In the genomic region with DNA sequence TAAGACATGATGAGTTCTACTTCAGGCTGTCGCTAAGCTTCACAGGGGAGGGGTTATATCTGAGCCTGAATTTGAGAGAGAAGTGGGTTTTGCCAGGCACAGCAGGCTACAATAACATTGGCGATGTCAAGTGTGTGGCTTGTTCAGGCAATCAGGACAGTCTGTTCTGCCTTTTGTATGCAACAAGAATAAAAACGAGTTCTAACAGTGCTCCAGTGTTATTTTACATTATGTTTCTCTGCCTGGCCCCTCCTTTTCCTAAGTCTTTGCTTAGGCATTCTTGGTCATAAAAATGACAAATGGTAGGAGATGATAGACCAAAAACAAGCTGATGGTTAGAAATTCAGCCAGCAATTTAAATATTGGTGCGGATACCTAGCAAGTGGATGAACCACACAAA, we compare ENCODE assay signal across 14 cellular contexts. TPM values are rescaled to one million over a fixed set of nuclear protein-coding genes. Genes with fewer than 3 reads are reported as not detected.
DNase-seq lines count a peak whose midpoint lies in the region; ATAC-seq, FAIRE-seq and TF ChIP-seq lines count a peak whose summit lies in the region.
"Had no signal": no experiment of that assay in that cellular context is flagged by ENCODE, and none has a peak within 500 bp of the region (broad histone marks: within the 10 kb centered on the region; RNA-seq: fewer than 3 reads in every experiment).

No MANE protein-coding gene starts in this region.

- intact Hi-C loops in CD14-positive monocyte (cut with micrococcal nuclease), result no loop called here

- TF ChIP-seq CTCF in HL-60 (IDR thresholded peaks at IDR 0.05; ENCODE audit: insufficient read depth, low read length), result no peak
- TF ChIP-seq CTCF in CD14-positive monocyte (IDR thresholded peaks at IDR 0.05), result no peak

- no peak for FAIRE-seq in HTR-8/SVneo (lab: Jason Lieb, UNC)

- H3K9me3 Mint-ChIP-seq in CD14-positive monocyte, result peaks cover 0 to 5% (median 0%) of the 10 kb centered on the region in 7 donors

- peaks cover 0 to 9% (median 2%) of the 10 kb centered on the region in 3 donors for H3K27me3 Mint-ChIP-seq in CD14-positive monocyte (ENCODE audit: low read depth in 3 of 3)

- H3K36me3 Mint-ChIP-seq in CD14-positive monocyte, result peaks cover 0 to 15% of the 10 kb centered on the region in 2 donors

- H3K27ac Mint-ChIP-seq in CD14-positive monocyte, result no peak overlapping the region

- no peaks in the 10 kb centered on the region for H3K27me3 ChIP-seq in HL-60 (ENCODE audit: insufficient read depth, poor library complexity, severe bottlenecking)
- H3K27me3 ChIP-seq: ascending aorta had no signal

- peak in 9 of 14 donors; percentile 16 to 92 (median 45) for DNase-seq in C1 segment of cervical spinal cord (lab: John Stamatoyannopoulos, UW)
- DNase-seq in HL-60 (ENCODE audit: low read depth in 1 of 2, low spot score in 1 of 2), result no peak
- peak; percentile 24 for DNase-seq in middle frontal gyrus (ENCODE audit: extremely low spot score, low spot score)
- no peak for DNase-seq in CD14-positive monocyte (ENCODE audit: low spot score)
- no peak for DNase-seq in HTR-8/SVneo (ENCODE audit: insufficient read length, low spot score)
- DNase-seq: activated CD4-positive, alpha-beta T cell treated with anti-CD3 and anti-CD28 coated beads, Interleukin-2, amount 50 U/mL, for 4 hours; NCI-H446 treated with DMSO at 0.1 percent for 48 hours had no signal

- H3K4me3 ChIP-seq in HL-60 (replicated peaks; ENCODE audit: insufficient read depth, low read length), result no peak overlapping the region
- H3K4me3 ChIP-seq: ascending aorta, mucosa of descending colon, SK-N-MC had no signal

- H3K27ac ChIP-seq in HL-60 (replicated peaks), result peak overlapping the region; percentile 70; the same call in 1 of the 2 replicates
- H3K27ac ChIP-seq in angular gyrus (ENCODE audit: low read depth, low read length), result peak overlapping the region; percentile 88
- H3K27ac ChIP-seq: ascending aorta, epithelial cell of prostate, SK-N-MC had no signal

- ATAC-seq in GM21367 (IDR thresholded peaks at IDR 0.05; ENCODE audit: unreplicated experiment) (no peak), GM19324 (IDR thresholded peaks at IDR 0.05; ENCODE audit: low FRiP score, unreplicated experiment) (no peak)

- H3K4me3 Mint-ChIP-seq in CD14-positive monocyte, result no peak overlapping the region

- peaks cover 28% of the 10 kb centered on the region for H3K4me1 Mint-ChIP-seq in CD14-positive monocyte

RNA-seq across cellular contexts. Expression of gene PAQR8, which starts 26.8 kb away (rescaled TPM):
- polyA plus RNA-seq in CD14-positive monocyte, result 10 to 100 TPM in 1 of 2 donors, 1 to 10 TPM in 1; 6.8 to 17.4 TPM

RNA-seq across cellular contexts. Expression of gene EFHC1, which starts 31.4 kb away (rescaled TPM):
- polyA plus RNA-seq in CD14-positive monocyte, result 1 to 10 TPM in 1 of 2 donors, under 1 TPM in 1; 0.30 to 2.3 TPM

Comparison
In these comparisons a context has a peak if more than half of its experiments do, and no peak if none do; other contexts are left out.
1. DNase-seq: peak in C1 segment of cervical spinal cord (9 of 14) and middle frontal gyrus (single experiment); none in HL-60 (0 of 2), CD14-positive monocyte (single experiment) and HTR-8/SVneo (single experiment).